Comparison of ENCODE assay signal across 2 cellular contexts in the genomic region with DNA sequence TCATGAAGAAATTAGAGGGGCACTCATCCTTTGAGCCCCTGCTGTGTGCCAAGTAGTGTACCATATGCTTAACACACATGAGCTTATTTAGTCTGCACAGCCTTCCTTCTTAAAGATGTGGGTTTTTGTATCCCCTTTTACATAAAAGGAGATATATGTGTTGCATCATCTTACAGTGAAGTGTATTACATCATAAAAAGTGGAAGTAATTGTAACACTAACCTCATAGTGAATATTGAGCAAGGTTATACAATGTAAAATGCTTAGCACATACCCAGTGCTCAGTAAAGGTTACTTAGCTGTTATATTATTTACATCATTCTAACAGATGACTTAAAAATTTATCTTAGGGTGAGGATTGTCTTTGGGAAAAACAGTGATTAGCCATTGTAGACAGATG.
A peak's percentile ranks its signal among the peaks of the same experiment; 100 is the strongest.
TF ChIP-seq lines count a peak whose summit lies in the region.

No MANE protein-coding gene starts in this region.

TF ChIP-seq in HCT116, 20 proteins besides CTCF, POLR2A, EP300 and RAD21:
- TF ChIP-seq FOSL1 (IDR thresholded peaks at IDR 0.05; ENCODE audit: low read depth) = no peak
- no peak for TF ChIP-seq SIN3A (IDR thresholded peaks at IDR 0.05; ENCODE audit: low read depth)
- TF ChIP-seq CEBPB (IDR thresholded peaks at IDR 0.05; ENCODE audit: low read depth) = peak; percentile 68
- no peak for TF ChIP-seq EZH2 (IDR thresholded peaks at IDR 0.05)
- no peak for TF ChIP-seq EZH2phosphoT487 (IDR thresholded peaks at IDR 0.05; ENCODE audit: borderline replicate concordance)

TF ChIP-seq in K562, 482 proteins besides CTCF, POLR2A, EP300 and RAD21 (continues in another document):
- TF ChIP-seq ZNF76 (CRISPR knock-in tag; IDR thresholded peaks at IDR 0.05; ENCODE audit: borderline replicate concordance) (no peak), DPF2 (IDR thresholded peaks at IDR 0.05) (peak; percentile 14; the same call in 1 of the 2 replicates), GTF2E2 (tag; IDR thresholded peaks at IDR 0.05) (no peak), CBX2 (IDR thresholded peaks at IDR 0.05; ENCODE audit: insufficient read depth, low read length, poor library complexity, severe bottlenecking) (no peak), CEBPB (tag; IDR thresholded peaks at IDR 0.05) (peak; percentile 98), FOXA3 (CRISPR knock-in tag; conservative IDR thresholded peaks at IDR 0.05 in 1 of 2, IDR thresholded peaks at IDR 0.05 in 1 of 2) (no peak), HCFC1 (IDR thresholded peaks at IDR 0.05; ENCODE audit: low read depth, low read length) (no peak), NCOA4 (IDR thresholded peaks at IDR 0.05; ENCODE audit: partially characterized antibody) (no peak), RBM34 (IDR thresholded peaks at IDR 0.05; ENCODE audit: borderline replicate concordance, insufficient read depth, low read length) (no peak), ZNF586 (CRISPR knock-in tag; conservative IDR thresholded peaks at IDR 0.05) (no peak), CBX8 (IDR thresholded peaks at IDR 0.05; ENCODE audit: borderline replicate concordance, extremely low read depth, low read depth, low read length, poor library complexity, severe bottlenecking) (no peak), MECOM (CRISPR knock-in tag; IDR thresholded peaks at IDR 0.05) (peak; percentile 20; the same call in 1 of the 2 replicates), POLR2H (tag; IDR thresholded peaks at IDR 0.05; ENCODE audit: low read depth) (peak; percentile 53; the same call in 1 of the 2 replicates), ZNF274 (IDR thresholded peaks at IDR 0.05; ENCODE audit: borderline replicate concordance, low read depth, low read length) (no peak), TAF7 (tag; IDR thresholded peaks at IDR 0.05) (no peak), ZNF217 (CRISPR knock-in tag; IDR thresholded peaks at IDR 0.05) (no peak), RNF2 (IDR thresholded peaks at IDR 0.05) (no peak), MYNN (IDR thresholded peaks at IDR 0.05) (no peak), MYNN (CRISPR knock-in tag; IDR thresholded peaks at IDR 0.05) (no peak), CHD4 (IDR thresholded peaks at IDR 0.05; ENCODE audit: insufficient read depth, insufficient replicate concordance, low read depth, low read length, poor library complexity, severe bottlenecking) (no peak), ZNF124 (CRISPR knock-in tag; IDR thresholded peaks at IDR 0.05) (no peak), EZH2 (IDR thresholded peaks at IDR 0.05; ENCODE audit: borderline replicate concordance, low read depth, low read length) (no peak), FOXP1 (CRISPR knock-in tag; IDR thresholded peaks at IDR 0.05) (no peak), PHF20 (IDR thresholded peaks at IDR 0.05; ENCODE audit: partially characterized antibody) (no peak)
- TF ChIP-seq, protein P1, sequence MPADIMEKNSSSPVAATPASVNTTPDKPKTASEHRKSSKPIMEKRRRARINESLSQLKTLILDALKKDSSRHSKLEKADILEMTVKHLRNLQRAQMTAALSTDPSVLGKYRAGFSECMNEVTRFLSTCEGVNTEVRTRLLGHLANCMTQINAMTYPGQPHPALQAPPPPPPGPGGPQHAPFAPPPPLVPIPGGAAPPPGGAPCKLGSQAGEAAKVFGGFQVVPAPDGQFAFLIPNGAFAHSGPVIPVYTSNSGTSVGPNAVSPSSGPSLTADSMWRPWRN (IDR thresholded peaks at IDR 0.05; ENCODE audit: low read depth) = peak; percentile 9; the same call in 1 of the 2 replicates
- TF ChIP-seq, protein P2, sequence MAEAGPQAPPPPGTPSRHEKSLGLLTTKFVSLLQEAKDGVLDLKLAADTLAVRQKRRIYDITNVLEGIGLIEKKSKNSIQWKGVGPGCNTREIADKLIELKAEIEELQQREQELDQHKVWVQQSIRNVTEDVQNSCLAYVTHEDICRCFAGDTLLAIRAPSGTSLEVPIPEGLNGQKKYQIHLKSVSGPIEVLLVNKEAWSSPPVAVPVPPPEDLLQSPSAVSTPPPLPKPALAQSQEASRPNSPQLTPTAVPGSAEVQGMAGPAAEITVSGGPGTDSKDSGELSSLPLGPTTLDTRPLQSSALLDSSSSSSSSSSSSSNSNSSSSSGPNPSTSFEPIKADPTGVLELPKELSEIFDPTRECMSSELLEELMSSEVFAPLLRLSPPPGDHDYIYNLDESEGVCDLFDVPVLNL (CRISPR knock-in tag; IDR thresholded peaks at IDR 0.05; ENCODE audit: low read depth) = no peak
- TF ChIP-seq, protein P3, sequence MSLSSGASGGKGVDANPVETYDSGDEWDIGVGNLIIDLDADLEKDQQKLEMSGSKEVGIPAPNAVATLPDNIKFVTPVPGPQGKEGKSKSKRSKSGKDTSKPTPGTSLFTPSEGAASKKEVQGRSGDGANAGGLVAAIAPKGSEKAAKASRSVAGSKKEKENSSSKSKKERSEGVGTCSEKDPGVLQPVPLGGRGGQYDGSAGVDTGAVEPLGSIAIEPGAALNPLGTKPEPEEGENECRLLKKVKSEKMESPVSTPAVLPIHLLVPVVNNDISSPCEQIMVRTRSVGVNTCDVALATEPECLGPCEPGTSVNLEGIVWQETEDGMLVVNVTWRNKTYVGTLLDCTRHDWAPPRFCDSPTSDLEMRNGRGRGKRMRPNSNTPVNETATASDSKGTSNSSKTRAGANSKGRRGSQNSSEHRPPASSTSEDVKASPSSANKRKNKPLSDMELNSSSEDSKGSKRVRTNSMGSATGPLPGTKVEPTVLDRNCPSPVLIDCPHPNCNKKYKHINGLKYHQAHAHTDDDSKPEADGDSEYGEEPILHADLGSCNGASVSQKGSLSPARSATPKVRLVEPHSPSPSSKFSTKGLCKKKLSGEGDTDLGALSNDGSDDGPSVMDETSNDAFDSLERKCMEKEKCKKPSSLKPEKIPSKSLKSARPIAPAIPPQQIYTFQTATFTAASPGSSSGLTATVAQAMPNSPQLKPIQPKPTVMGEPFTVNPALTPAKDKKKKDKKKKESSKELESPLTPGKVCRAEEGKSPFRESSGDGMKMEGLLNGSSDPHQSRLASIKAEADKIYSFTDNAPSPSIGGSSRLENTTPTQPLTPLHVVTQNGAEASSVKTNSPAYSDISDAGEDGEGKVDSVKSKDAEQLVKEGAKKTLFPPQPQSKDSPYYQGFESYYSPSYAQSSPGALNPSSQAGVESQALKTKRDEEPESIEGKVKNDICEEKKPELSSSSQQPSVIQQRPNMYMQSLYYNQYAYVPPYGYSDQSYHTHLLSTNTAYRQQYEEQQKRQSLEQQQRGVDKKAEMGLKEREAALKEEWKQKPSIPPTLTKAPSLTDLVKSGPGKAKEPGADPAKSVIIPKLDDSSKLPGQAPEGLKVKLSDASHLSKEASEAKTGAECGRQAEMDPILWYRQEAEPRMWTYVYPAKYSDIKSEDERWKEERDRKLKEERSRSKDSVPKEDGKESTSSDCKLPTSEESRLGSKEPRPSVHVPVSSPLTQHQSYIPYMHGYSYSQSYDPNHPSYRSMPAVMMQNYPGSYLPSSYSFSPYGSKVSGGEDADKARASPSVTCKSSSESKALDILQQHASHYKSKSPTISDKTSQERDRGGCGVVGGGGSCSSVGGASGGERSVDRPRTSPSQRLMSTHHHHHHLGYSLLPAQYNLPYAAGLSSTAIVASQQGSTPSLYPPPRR (CRISPR knock-in tag; IDR thresholded peaks at IDR 0.05; ENCODE audit: borderline replicate concordance) = no peak
- TF ChIP-seq, protein P4, sequence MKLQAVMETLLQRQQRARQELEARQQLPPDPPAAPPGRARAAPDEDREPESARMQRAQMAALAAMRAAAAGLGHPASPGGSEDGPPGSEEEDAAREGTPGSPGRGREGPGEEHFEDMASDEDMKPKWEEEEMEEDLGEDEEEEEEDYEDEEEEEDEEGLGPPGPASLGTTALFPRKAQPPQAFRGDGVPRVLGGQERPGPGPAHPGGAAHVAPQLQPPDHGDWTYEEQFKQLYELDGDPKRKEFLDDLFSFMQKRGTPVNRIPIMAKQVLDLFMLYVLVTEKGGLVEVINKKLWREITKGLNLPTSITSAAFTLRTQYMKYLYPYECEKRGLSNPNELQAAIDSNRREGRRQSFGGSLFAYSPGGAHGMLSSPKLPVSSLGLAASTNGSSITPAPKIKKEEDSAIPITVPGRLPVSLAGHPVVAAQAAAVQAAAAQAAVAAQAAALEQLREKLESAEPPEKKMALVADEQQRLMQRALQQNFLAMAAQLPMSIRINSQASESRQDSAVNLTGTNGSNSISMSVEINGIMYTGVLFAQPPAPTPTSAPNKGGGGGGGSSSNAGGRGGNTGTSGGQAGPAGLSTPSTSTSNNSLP (IDR thresholded peaks at IDR 0.05; ENCODE audit: borderline replicate concordance, low read depth, low read length) = no peak
- TF ChIP-seq, protein P5, sequence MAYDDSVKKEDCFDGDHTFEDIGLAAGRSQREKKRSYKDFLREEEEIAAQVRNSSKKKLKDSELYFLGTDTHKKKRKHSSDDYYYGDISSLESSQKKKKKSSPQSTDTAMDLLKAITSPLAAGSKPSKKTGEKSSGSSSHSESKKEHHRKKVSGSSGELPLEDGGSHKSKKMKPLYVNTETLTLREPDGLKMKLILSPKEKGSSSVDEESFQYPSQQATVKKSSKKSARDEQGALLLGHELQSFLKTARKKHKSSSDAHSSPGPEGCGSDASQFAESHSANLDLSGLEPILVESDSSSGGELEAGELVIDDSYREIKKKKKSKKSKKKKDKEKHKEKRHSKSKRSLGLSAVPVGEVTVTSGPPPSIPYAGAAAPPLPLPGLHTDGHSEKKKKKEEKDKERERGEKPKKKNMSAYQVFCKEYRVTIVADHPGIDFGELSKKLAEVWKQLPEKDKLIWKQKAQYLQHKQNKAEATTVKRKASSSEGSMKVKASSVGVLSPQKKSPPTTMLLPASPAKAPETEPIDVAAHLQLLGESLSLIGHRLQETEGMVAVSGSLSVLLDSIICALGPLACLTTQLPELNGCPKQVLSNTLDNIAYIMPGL (CRISPR knock-in tag; IDR thresholded peaks at IDR 0.05) = no peak
- TF ChIP-seq, protein P6, sequence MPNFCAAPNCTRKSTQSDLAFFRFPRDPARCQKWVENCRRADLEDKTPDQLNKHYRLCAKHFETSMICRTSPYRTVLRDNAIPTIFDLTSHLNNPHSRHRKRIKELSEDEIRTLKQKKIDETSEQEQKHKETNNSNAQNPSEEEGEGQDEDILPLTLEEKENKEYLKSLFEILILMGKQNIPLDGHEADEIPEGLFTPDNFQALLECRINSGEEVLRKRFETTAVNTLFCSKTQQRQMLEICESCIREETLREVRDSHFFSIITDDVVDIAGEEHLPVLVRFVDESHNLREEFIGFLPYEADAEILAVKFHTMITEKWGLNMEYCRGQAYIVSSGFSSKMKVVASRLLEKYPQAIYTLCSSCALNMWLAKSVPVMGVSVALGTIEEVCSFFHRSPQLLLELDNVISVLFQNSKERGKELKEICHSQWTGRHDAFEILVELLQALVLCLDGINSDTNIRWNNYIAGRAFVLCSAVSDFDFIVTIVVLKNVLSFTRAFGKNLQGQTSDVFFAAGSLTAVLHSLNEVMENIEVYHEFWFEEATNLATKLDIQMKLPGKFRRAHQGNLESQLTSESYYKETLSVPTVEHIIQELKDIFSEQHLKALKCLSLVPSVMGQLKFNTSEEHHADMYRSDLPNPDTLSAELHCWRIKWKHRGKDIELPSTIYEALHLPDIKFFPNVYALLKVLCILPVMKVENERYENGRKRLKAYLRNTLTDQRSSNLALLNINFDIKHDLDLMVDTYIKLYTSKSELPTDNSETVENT (CRISPR knock-in tag; IDR thresholded peaks at IDR 0.05) = no peak
- TF ChIP-seq, protein P7, sequence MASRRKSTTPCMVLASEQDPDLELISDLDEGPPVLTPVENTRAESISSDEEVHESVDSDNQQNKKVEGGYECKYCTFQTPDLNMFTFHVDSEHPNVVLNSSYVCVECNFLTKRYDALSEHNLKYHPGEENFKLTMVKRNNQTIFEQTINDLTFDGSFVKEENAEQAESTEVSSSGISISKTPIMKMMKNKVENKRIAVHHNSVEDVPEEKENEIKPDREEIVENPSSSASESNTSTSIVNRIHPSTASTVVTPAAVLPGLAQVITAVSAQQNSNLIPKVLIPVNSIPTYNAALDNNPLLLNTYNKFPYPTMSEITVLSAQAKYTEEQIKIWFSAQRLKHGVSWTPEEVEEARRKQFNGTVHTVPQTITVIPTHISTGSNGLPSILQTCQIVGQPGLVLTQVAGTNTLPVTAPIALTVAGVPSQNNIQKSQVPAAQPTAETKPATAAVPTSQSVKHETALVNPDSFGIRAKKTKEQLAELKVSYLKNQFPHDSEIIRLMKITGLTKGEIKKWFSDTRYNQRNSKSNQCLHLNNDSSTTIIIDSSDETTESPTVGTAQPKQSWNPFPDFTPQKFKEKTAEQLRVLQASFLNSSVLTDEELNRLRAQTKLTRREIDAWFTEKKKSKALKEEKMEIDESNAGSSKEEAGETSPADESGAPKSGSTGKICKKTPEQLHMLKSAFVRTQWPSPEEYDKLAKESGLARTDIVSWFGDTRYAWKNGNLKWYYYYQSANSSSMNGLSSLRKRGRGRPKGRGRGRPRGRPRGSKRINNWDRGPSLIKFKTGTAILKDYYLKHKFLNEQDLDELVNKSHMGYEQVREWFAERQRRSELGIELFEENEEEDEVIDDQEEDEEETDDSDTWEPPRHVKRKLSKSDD (conservative IDR thresholded peaks at IDR 0.05; ENCODE audit: low read length) = no peak
- TF ChIP-seq, protein P8, sequence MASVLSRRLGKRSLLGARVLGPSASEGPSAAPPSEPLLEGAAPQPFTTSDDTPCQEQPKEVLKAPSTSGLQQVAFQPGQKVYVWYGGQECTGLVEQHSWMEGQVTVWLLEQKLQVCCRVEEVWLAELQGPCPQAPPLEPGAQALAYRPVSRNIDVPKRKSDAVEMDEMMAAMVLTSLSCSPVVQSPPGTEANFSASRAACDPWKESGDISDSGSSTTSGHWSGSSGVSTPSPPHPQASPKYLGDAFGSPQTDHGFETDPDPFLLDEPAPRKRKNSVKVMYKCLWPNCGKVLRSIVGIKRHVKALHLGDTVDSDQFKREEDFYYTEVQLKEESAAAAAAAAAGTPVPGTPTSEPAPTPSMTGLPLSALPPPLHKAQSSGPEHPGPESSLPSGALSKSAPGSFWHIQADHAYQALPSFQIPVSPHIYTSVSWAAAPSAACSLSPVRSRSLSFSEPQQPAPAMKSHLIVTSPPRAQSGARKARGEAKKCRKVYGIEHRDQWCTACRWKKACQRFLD (CRISPR knock-in tag; IDR thresholded peaks at IDR 0.05) = no peak
